ENCODE assay signal across 18 cellular contexts in genomic region chr16:1676661-1677060, GRCh38. TPM values are rescaled to one million over a fixed set of nuclear protein-coding genes. Genes with fewer than 3 reads are reported as not detected.
DNase-seq lines count a peak whose midpoint lies in the region; ATAC-seq and TF ChIP-seq lines count a peak whose summit lies in the region.
"Had no signal": no experiment of that assay in that cellular context is flagged by ENCODE, and none has a peak within 500 bp of the region (broad histone marks: within the 10 kb centered on the region; RNA-seq: fewer than 3 reads in every experiment).

No MANE protein-coding gene starts in this region.

- no peak overlapping the region for H3K27ac Mint-ChIP-seq in Caco-2 (ENCODE audit: unreplicated experiment)
- no peak overlapping the region for H3K27ac Mint-ChIP-seq in activated T-helper 17 cell treated with anti-CD3 and anti-CD28 coated beads, Interleukin-2, amount 50 U/mL, for 72 hours
- peak overlapping the region in 8 of 9 donors; percentile 4 to 86 (median 46) for H3K27ac Mint-ChIP-seq in naive thymus-derived CD4-positive, alpha-beta T cell

- H3K4me2 ChIP-seq in BLaER1, result peak overlapping the region; percentile 85; the same call in 1 of the 2 replicates

- H3K4me3 Mint-ChIP-seq in Caco-2 (ENCODE audit: unreplicated experiment), result peak overlapping the region; percentile 56
- H3K4me3 Mint-ChIP-seq in activated T-helper 17 cell treated with anti-CD3 and anti-CD28 coated beads, Interleukin-2, amount 50 U/mL, for 72 hours, result peak overlapping the region; percentile 55
- H3K4me3 Mint-ChIP-seq in naive thymus-derived CD4-positive, alpha-beta T cell, result peak overlapping the region; percentile 2 to 77 (median 67)

- POLR2A ChIA-PET in Caco-2 (lab: Charles Lee), result no interaction called here
- POLR2A ChIA-PET in naive thymus-derived CD4-positive, alpha-beta T cell (lab: Charles Lee), result no interaction called here

- H3K36me3 ChIP-seq in BLaER1 (peaks cover 73% of the 10 kb centered on the region), Caco-2 (ENCODE audit: control insufficient read depth, insufficient read depth, low read length) (no peaks in the 10 kb centered on the region), uterus (no peaks in the 10 kb centered on the region)
- peaks cover 0 to 40% (median 0%) of the 10 kb centered on the region in 3 experiments for H3K36me3 ChIP-seq in naive thymus-derived CD4-positive, alpha-beta T cell (ENCODE audit: control insufficient read depth in 2 of 3, insufficient read depth in 3 of 3, low read length in 3 of 3)

- no peak overlapping the region for H3K9ac ChIP-seq in BLaER1

- H3K27me3 Mint-ChIP-seq in Caco-2 (ENCODE audit: insufficient read depth, unreplicated experiment), result no peaks in the 10 kb centered on the region
- no peaks in the 10 kb centered on the region for H3K27me3 Mint-ChIP-seq in activated T-helper 17 cell treated with anti-CD3 and anti-CD28 coated beads, Interleukin-2, amount 50 U/mL, for 72 hours
- no peaks in the 10 kb centered on the region for H3K27me3 Mint-ChIP-seq in naive thymus-derived CD4-positive, alpha-beta T cell

- CTCF ChIA-PET in Caco-2 (lab: Charles Lee), result interaction anchor here (1.2 kb wide), 1 partner anchor 66 kb away, joined by 6 read pairs; the partner anchor contains the start of gene IFT140
- CTCF ChIA-PET in naive thymus-derived CD4-positive, alpha-beta T cell (lab: Charles Lee), result interaction anchor here (0.5 to 4.0 kb wide), 3 partner anchors 11 to 29 kb away, joined by 3 to 11 read pairs (median 3); partner anchors contain the start of gene MAPK8IP3

- no peak overlapping the region for H3K4me3 ChIP-seq in BLaER1
- H3K4me3 ChIP-seq in Caco-2 (ENCODE audit: low read depth, low read length), result no peak overlapping the region
- no peak overlapping the region for H3K4me3 ChIP-seq in naive thymus-derived CD4-positive, alpha-beta T cell (ENCODE audit: low read length)
- H3K4me3 ChIP-seq in uterus, result no peak overlapping the region
- H3K4me3 ChIP-seq: transverse colon had no signal

- no peak for TF ChIP-seq POLR2A in uterus (IDR thresholded peaks at IDR 0.05)

- H3K27ac ChIP-seq in BLaER1 (no peak overlapping the region), uterus (no peak overlapping the region)
- H3K27ac ChIP-seq in naive thymus-derived CD4-positive, alpha-beta T cell (ENCODE audit: low read depth, low read length), result no peak overlapping the region
- H3K27ac ChIP-seq: neutrophil had no signal

- peaks cover 8% of the 10 kb centered on the region for H3K4me1 Mint-ChIP-seq in Caco-2 (ENCODE audit: low read depth, unreplicated experiment)
- peaks cover 14% of the 10 kb centered on the region for H3K4me1 Mint-ChIP-seq in activated T-helper 17 cell treated with anti-CD3 and anti-CD28 coated beads, Interleukin-2, amount 50 U/mL, for 72 hours
- peaks cover 24 to 40% (median 32%) of the 10 kb centered on the region in 7 donors for H3K4me1 Mint-ChIP-seq in naive thymus-derived CD4-positive, alpha-beta T cell

- H3K9me3 Mint-ChIP-seq in Caco-2 (ENCODE audit: unreplicated experiment), result no peaks in the 10 kb centered on the region
- no peaks in the 10 kb centered on the region for H3K9me3 Mint-ChIP-seq in activated T-helper 17 cell treated with anti-CD3 and anti-CD28 coated beads, Interleukin-2, amount 50 U/mL, for 72 hours
- no peaks in the 10 kb centered on the region for H3K9me3 Mint-ChIP-seq in naive thymus-derived CD4-positive, alpha-beta T cell

- peaks cover 55% of the 10 kb centered on the region for H3K4me1 ChIP-seq in BLaER1
- H3K4me1 ChIP-seq in Caco-2, result peaks cover 9% of the 10 kb centered on the region; the same call in 1 of the 2 replicates
- no peaks in the 10 kb centered on the region for H3K4me1 ChIP-seq in naive thymus-derived CD4-positive, alpha-beta T cell (ENCODE audit: control insufficient read depth in 2 of 2, insufficient read depth in 2 of 2, low read length in 2 of 2)
- H3K4me1 ChIP-seq in uterus, result peaks cover 0 to 6% of the 10 kb centered on the region in 2 donors

- TF ChIP-seq CTCF in Caco-2 (IDR thresholded peaks at IDR 0.05; ENCODE audit: insufficient read depth in 1 of 2, low read depth in 1 of 2, low read length in 1 of 2, severe bottlenecking in 1 of 2, unreplicated experiment in 1 of 2), result no peak
- no peak for TF ChIP-seq CTCF in uterus (IDR thresholded peaks at IDR 0.05)

- peaks cover 44% of the 10 kb centered on the region for H3K36me3 Mint-ChIP-seq in Caco-2 (ENCODE audit: insufficient read depth, unreplicated experiment)
- H3K36me3 Mint-ChIP-seq in activated T-helper 17 cell treated with anti-CD3 and anti-CD28 coated beads, Interleukin-2, amount 50 U/mL, for 72 hours (ENCODE audit: low read depth), result peaks cover 47% of the 10 kb centered on the region
- H3K36me3 Mint-ChIP-seq in naive thymus-derived CD4-positive, alpha-beta T cell, result peaks cover 4 to 32% (median 15%) of the 10 kb centered on the region in 5 donors

- DNase-seq in Caco-2 (no peak), NCI-H345 treated with DMSO at 0.1 percent for 48 hours (lab: John Stamatoyannopoulos, UW; ENCODE audit: unreplicated experiment) (no peak), retina (no peak), uterus (no peak)
- no peak for DNase-seq in naive thymus-derived CD4-positive, alpha-beta T cell
- DNase-seq: activated CD4-positive, alpha-beta T cell treated with anti-CD3 and anti-CD28 coated beads, Interleukin-2, amount 50 U/mL, for 1 hour; activated CD8-positive, alpha-beta memory T cell treated with anti-CD3 and anti-CD28 coated beads, Interleukin-2, amount 50 U/mL, for 48 hours; activated naive CD4-positive, alpha-beta T cell treated with Interleukin-2 at 50 U/mL for 16 hours; EL; left cardiac atrium; NCI-H524 treated with DMSO at 0.1 percent for 48 hours; stimulated activated CD4-positive, alpha-beta T cell treated with anti-CD3 and anti-CD28 coated beads, Interleukin-4, amount 100 ng/mL, for 24 hours; stomach; transverse colon had no signal

- H4K20me1 ChIP-seq in BLaER1, result peaks cover 48% of the 10 kb centered on the region

- no peaks in the 10 kb centered on the region for H3K9me3 ChIP-seq in BLaER1
- H3K9me3 ChIP-seq in Caco-2, result no peaks in the 10 kb centered on the region
- H3K9me3 ChIP-seq in naive thymus-derived CD4-positive, alpha-beta T cell (ENCODE audit: control insufficient read depth in 2 of 3, low read length in 3 of 3), result no peaks in the 10 kb centered on the region
- H3K9me3 ChIP-seq in uterus, result no peaks in the 10 kb centered on the region
- H3K9me3 ChIP-seq: neutrophil, stomach, transverse colon had no signal

- intact Hi-C loops in Caco-2 (cut with micrococcal nuclease; ENCODE audit: unreplicated experiment) (loop anchor here (10.0 kb wide), 1 partner anchor 62 kb away; the partner anchor contains the start of genes CRAMP1 and IFT140), uterus (cut with DNase I; ENCODE audit: low total_unique reads) (no loop called here)
- intact Hi-C loops in naive thymus-derived CD4-positive, alpha-beta T cell (cut with micrococcal nuclease), result no loop called here

- no TSS peak for BruUV-seq in Caco-2 (replicated peaks; lab: Mats Ljungman, UMichigan)

- ATAC-seq in activated T-helper 17 cell treated with anti-CD3 and anti-CD28 coated beads, Interleukin-2, amount 50 U/mL, for 72 hours (replicated peaks), result no peak
- no peak for ATAC-seq in naive thymus-derived CD4-positive, alpha-beta T cell
- ATAC-seq in HG02885 (IDR thresholded peaks at IDR 0.05; ENCODE audit: poor library complexity, unreplicated experiment), result no peak
- ATAC-seq: left cardiac atrium had no signal

- H3K27me3 ChIP-seq in BLaER1 (no peaks in the 10 kb centered on the region), Caco-2 (replicated peaks; ENCODE audit: control insufficient read depth, insufficient read depth, low read length) (no peaks in the 10 kb centered on the region), uterus (no peaks in the 10 kb centered on the region)
- H3K27me3 ChIP-seq in naive thymus-derived CD4-positive, alpha-beta T cell (ENCODE audit: control insufficient read depth in 2 of 2, insufficient read depth in 2 of 2, low read length in 2 of 2), result no peaks in the 10 kb centered on the region
- H3K27me3 ChIP-seq: neutrophil, stomach, transverse colon had no signal

RNA-seq across cellular contexts. Expression of gene JPT2, which starts 1.4 kb away (rescaled TPM):
- total RNA-seq in Caco-2 (2022), result 170 and 178 TPM in 2 replicates
- total RNA-seq in activated T-helper 17 cell treated with anti-CD3 and anti-CD28 coated beads, Interleukin-2, amount 50 U/mL, for 72 hours, result 10 to 100 TPM; 55.9 to 85.1 TPM
- 10 to 100 TPM; 12.6 to 67.2 (median 36.4) TPM for total RNA-seq in naive thymus-derived CD4-positive, alpha-beta T cell
- polyA plus RNA-seq in naive thymus-derived CD4-positive, alpha-beta T cell, result 10 to 100 TPM; 13.0 to 17.5 TPM
- total RNA-seq in uterus, result 10 to 100 TPM; 10.6 to 59.0 (median 39.6) TPM

RNA-seq across cellular contexts. Expression of gene MAPK8IP3, which starts 29.3 kb away (rescaled TPM):
- total RNA-seq in Caco-2 (2022) (60.5 and 74.9 TPM in 2 replicates), uterus (100 to 1,000 TPM in 1 of 4 donors, 10 to 100 TPM in 3; 17.4 to 113 (median 77.8) TPM)
- total RNA-seq in activated T-helper 17 cell treated with anti-CD3 and anti-CD28 coated beads, Interleukin-2, amount 50 U/mL, for 72 hours, result 100 to 1,000 TPM in 1 of 2 donors, 10 to 100 TPM in 1; 59.9 to 106 TPM
- 100 to 1,000 TPM; 112 to 299 (median 272) TPM for total RNA-seq in naive thymus-derived CD4-positive, alpha-beta T cell
- polyA plus RNA-seq in naive thymus-derived CD4-positive, alpha-beta T cell, result 1 to 10 TPM; 1.7 to 3.2 TPM

Comparison
In these comparisons a context has a peak if more than half of its experiments do, and no peak if none do; other contexts are left out.
1. H3K27ac Mint-ChIP-seq: peak in naive thymus-derived CD4-positive, alpha-beta T cell (8 of 9); none in Caco-2 (single experiment) and activated T-helper 17 cell treated with anti-CD3 and anti-CD28 coated beads, Interleukin-2, amount 50 U/mL, for 72 hours (single experiment).
2. Peak in every context shown above with its lines, with median percentiles within 50 percentile points of each other: H3K4me3 Mint-ChIP-seq.